Comparison of ENCODE assay signal across 8 cellular contexts in the genomic region with DNA sequence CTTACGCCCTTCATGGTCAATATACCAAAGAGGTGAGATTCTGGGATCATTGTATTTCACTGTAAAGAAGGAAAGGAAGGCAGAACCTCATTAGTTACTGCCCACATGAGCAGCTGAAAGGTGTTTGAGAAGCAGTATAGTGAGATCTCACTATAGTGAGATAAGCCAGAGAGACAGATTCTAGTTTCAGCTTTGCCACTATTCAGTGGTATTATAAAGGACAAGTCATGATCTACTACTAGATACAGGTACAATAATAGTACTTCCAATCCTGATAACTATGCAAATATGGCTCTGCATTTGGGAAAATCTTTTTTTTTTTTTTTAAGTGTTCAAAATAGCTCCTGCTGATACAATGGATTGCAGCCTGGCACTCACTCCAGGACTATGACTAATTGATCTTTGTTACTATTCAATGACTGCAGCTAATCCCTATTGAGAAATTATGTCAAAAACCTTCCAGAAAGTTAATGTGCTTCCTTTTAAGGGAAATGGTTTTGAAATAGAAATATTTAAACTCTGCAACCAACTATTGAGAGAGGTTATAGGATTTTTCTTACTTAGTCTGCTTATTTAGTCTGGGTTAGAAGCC. TPM values are rescaled to one million over a fixed set of nuclear protein-coding genes. Genes with fewer than 3 reads are reported as not detected.
DNase-seq lines count a peak whose midpoint lies in the region; ATAC-seq lines count a peak whose summit lies in the region.

No MANE protein-coding gene starts in this region.

- CTCF ChIA-PET in activated CD8-positive, alpha-beta T cell treated with anti-CD3 and anti-CD28 coated beads, Interleukin-2, amount 10 ng/mL, durations not matched to agents 7 days and 5 days (lab: Charles Lee): interaction anchor here (1.2 kb wide), 1 partner anchor 78 kb away, joined by 4 read pairs; no protein-coding TSS in a partner anchor

- peaks cover 3% of the 10 kb centered on the region for H3K27me3 Mint-ChIP-seq in activated CD8-positive, alpha-beta T cell treated with anti-CD3 and anti-CD28 coated beads, Interleukin-2, amount 10 ng/mL, durations not matched to agents 7 days and 5 days (ENCODE audit: low read depth)

- no peaks in the 10 kb centered on the region for H3K4me1 Mint-ChIP-seq in activated CD8-positive, alpha-beta T cell treated with anti-CD3 and anti-CD28 coated beads, Interleukin-2, amount 10 ng/mL, durations not matched to agents 7 days and 5 days (ENCODE audit: low read depth)

- ATAC-seq in GM21825 (IDR thresholded peaks at IDR 0.05; ENCODE audit: unreplicated experiment) (peak; percentile 43), left ventricle myocardium superior (peak; percentile 29)
- no peak for ATAC-seq in activated CD8-positive, alpha-beta T cell treated with anti-CD3 and anti-CD28 coated beads, Interleukin-2, amount 10 ng/mL, durations not matched to agents 7 days and 5 days

- H3K4me3 Mint-ChIP-seq in activated CD8-positive, alpha-beta T cell treated with anti-CD3 and anti-CD28 coated beads, Interleukin-2, amount 10 ng/mL, durations not matched to agents 7 days and 5 days: no peak overlapping the region

- POLR2A ChIA-PET in activated CD8-positive, alpha-beta T cell treated with anti-CD3 and anti-CD28 coated beads, Interleukin-2, amount 10 ng/mL, durations not matched to agents 7 days and 5 days (lab: Charles Lee): no interaction called here

- no peak overlapping the region for H3K27ac Mint-ChIP-seq in activated CD8-positive, alpha-beta T cell treated with anti-CD3 and anti-CD28 coated beads, Interleukin-2, amount 10 ng/mL, durations not matched to agents 7 days and 5 days

- H3K9me3 Mint-ChIP-seq in activated CD8-positive, alpha-beta T cell treated with anti-CD3 and anti-CD28 coated beads, Interleukin-2, amount 10 ng/mL, durations not matched to agents 7 days and 5 days (ENCODE audit: insufficient read depth): no peaks in the 10 kb centered on the region

- no peaks in the 10 kb centered on the region for H3K36me3 Mint-ChIP-seq in activated CD8-positive, alpha-beta T cell treated with anti-CD3 and anti-CD28 coated beads, Interleukin-2, amount 10 ng/mL, durations not matched to agents 7 days and 5 days (ENCODE audit: low read depth)

- intact Hi-C loops in left ventricle myocardium superior (cut with micrococcal nuclease): no loop called here

- DNase-seq in ELR (ENCODE audit: low read depth) (peak; percentile 39), M059J (ENCODE audit: low read depth) (peak; percentile 16), left ventricle myocardium superior (no peak), islet precursor cell (no peak), NCI-H774 (lab: John Stamatoyannopoulos, UW) (no peak)
- no peak for DNase-seq in activated CD4-positive, alpha-beta T cell treated with anti-CD3 and anti-CD28 coated beads, Interleukin-2, amount 50 U/mL, for 4 hours
- no peak for DNase-seq in activated CD8-positive, alpha-beta T cell treated with anti-CD3 and anti-CD28 coated beads, Interleukin-2, amount 10 ng/mL, durations not matched to agents 7 days and 5 days

RNA-seq across cellular contexts. Expression of gene DLAT, which starts 8.3 kb away (rescaled TPM):
- total RNA-seq in M059J (2014; rRNA removed; shearing (Covaris generic)): 32.0 and 45.7 TPM in 2 replicates
- total RNA-seq in left ventricle myocardium superior: 189 TPM
- total RNA-seq in activated CD8-positive, alpha-beta T cell treated with anti-CD3 and anti-CD28 coated beads, Interleukin-2, amount 10 ng/mL, durations not matched to agents 7 days and 5 days: 10 to 100 TPM; 35.4 to 36.7 TPM

RNA-seq across cellular contexts. Expression of gene PIH1D2, which starts 57.0 kb away (rescaled TPM):
- total RNA-seq in M059J (2014; rRNA removed; shearing (Covaris generic)): 1.4 and 1.9 TPM in 2 replicates
- 1.6 TPM for total RNA-seq in left ventricle myocardium superior
- under 1 TPM; 0.24 to 0.76 TPM for total RNA-seq in activated CD8-positive, alpha-beta T cell treated with anti-CD3 and anti-CD28 coated beads, Interleukin-2, amount 10 ng/mL, durations not matched to agents 7 days and 5 days

RNA-seq across cellular contexts. Expression of gene NKAPD1, which starts 57.2 kb away (rescaled TPM):
- 26.1 and 29.8 TPM in 2 replicates for total RNA-seq in M059J (2014; rRNA removed; shearing (Covaris generic))
- total RNA-seq in left ventricle myocardium superior: 7.7 TPM
- 10 to 100 TPM; 17.1 to 22.9 TPM for total RNA-seq in activated CD8-positive, alpha-beta T cell treated with anti-CD3 and anti-CD28 coated beads, Interleukin-2, amount 10 ng/mL, durations not matched to agents 7 days and 5 days

Comparison
In these comparisons a context has a peak if more than half of its experiments do, and no peak if none do; other contexts are left out.
1. DNase-seq: peak in ELR (single experiment) and M059J (single experiment); none in left ventricle myocardium superior (single experiment), islet precursor cell (single experiment), activated CD4-positive, alpha-beta T cell treated with anti-CD3 and anti-CD28 coated beads, Interleukin-2, amount 50 U/mL, for 4 hours (0 of 2), activated CD8-positive, alpha-beta T cell treated with anti-CD3 and anti-CD28 coated beads, Interleukin-2, amount 10 ng/mL, durations not matched to agents 7 days and 5 days (single experiment) and NCI-H774 (single experiment).